ENCODE assay signal across 1 cellular context in genomic region chr12:115433014-115433634, GRCh38.
TF ChIP-seq lines count a peak whose summit lies in the region.

No MANE protein-coding gene starts in this region.

TF ChIP-seq in HepG2, 621 proteins besides CTCF, POLR2A, EP300 and RAD21 (continued from another document and continues in another):
- TF ChIP-seq ZBTB26 (CRISPR knock-in tag; IDR thresholded peaks at IDR 0.05; ENCODE audit: borderline replicate concordance): no peak
- no peak for TF ChIP-seq TRIM24 (CRISPR knock-in tag; IDR thresholded peaks at IDR 0.05)
- TF ChIP-seq ZFP36L1 (CRISPR knock-in tag; IDR thresholded peaks at IDR 0.05): no peak
- TF ChIP-seq ATF3 (CRISPR knock-in tag; IDR thresholded peaks at IDR 0.05): peak; percentile 40; the same call in 1 of the 2 replicates
- 0 out of 2 replicates have a peak, but pooled peaks have one; percentile 15 for TF ChIP-seq KDM1A (CRISPR knock-in tag; IDR thresholded peaks at IDR 0.05)
- TF ChIP-seq ARID2 (CRISPR knock-in tag; IDR thresholded peaks at IDR 0.05; ENCODE audit: borderline replicate concordance): no peak
- TF ChIP-seq ZNF563 (CRISPR knock-in tag; IDR thresholded peaks at IDR 0.05): no peak
- peak; percentile 30; the same call in 1 of the 2 replicates for TF ChIP-seq AFF4 (CRISPR knock-in tag; IDR thresholded peaks at IDR 0.05)
- no peak for TF ChIP-seq ZBTB14 (CRISPR knock-in tag; IDR thresholded peaks at IDR 0.05)
- TF ChIP-seq ZBTB44 (CRISPR knock-in tag; IDR thresholded peaks at IDR 0.05): no peak
- peak; percentile 51; the same call in 1 of the 2 replicates for TF ChIP-seq HNF4G (IDR thresholded peaks at IDR 0.05; ENCODE audit: borderline replicate concordance, low read depth, low read length)
- TF ChIP-seq HNF4G (CRISPR knock-in tag; IDR thresholded peaks at IDR 0.05; ENCODE audit: borderline replicate concordance, low read depth): no peak; the same call in 1 of the 2 replicates
- no peak for TF ChIP-seq CC2D1A (CRISPR knock-in tag; IDR thresholded peaks at IDR 0.05)
- TF ChIP-seq DZIP1 (CRISPR knock-in tag; IDR thresholded peaks at IDR 0.05): no peak
- TF ChIP-seq GABPA (IDR thresholded peaks at IDR 0.05; ENCODE audit: low read depth, low read length): no peak
- peak; percentile 35; the same call in 1 of the 2 replicates for TF ChIP-seq GABPA (CRISPR knock-in tag; IDR thresholded peaks at IDR 0.05; ENCODE audit: low read depth)
- peak; percentile 68 for TF ChIP-seq ONECUT2 (CRISPR knock-in tag; IDR thresholded peaks at IDR 0.05)
- 0 out of 2 replicates have a peak, but pooled peaks have one; percentile 31 for TF ChIP-seq ZNF292 (CRISPR knock-in tag; IDR thresholded peaks at IDR 0.05; ENCODE audit: borderline replicate concordance, low read depth)
- TF ChIP-seq NFRKB (IDR thresholded peaks at IDR 0.05): no peak
- TF ChIP-seq MIER2 (CRISPR knock-in tag; IDR thresholded peaks at IDR 0.05): peak; percentile 40; the same call in 1 of the 2 replicates
- no peak for TF ChIP-seq ZNF510 (CRISPR knock-in tag; IDR thresholded peaks at IDR 0.05; ENCODE audit: low read depth)
- peak; percentile 98 for TF ChIP-seq ISL2 (CRISPR knock-in tag; IDR thresholded peaks at IDR 0.05)
- TF ChIP-seq KAT8 (CRISPR knock-in tag; IDR thresholded peaks at IDR 0.05): peak; percentile 61; the same call in 1 of the 2 replicates
- TF ChIP-seq LCORL (IDR thresholded peaks at IDR 0.05): no peak
- TF ChIP-seq LCORL (CRISPR knock-in tag; IDR thresholded peaks at IDR 0.05): 0 out of 2 replicates have a peak, but pooled peaks have one; percentile 41
- TF ChIP-seq RNF2 (conservative IDR thresholded peaks at IDR 0.05; ENCODE audit: low read depth): no peak
- TF ChIP-seq ZC3H13 (CRISPR knock-in tag; IDR thresholded peaks at IDR 0.05): no peak
- TF ChIP-seq ZNF205 (CRISPR knock-in tag; IDR thresholded peaks at IDR 0.05): 0 out of 2 replicates have a peak, but pooled peaks have one; percentile 44
- 0 out of 2 replicates have a peak, but pooled peaks have one; percentile 32 for TF ChIP-seq ZNF615 (CRISPR knock-in tag; IDR thresholded peaks at IDR 0.05; ENCODE audit: borderline replicate concordance)
- no peak for TF ChIP-seq ZSCAN21 (CRISPR knock-in tag; IDR thresholded peaks at IDR 0.05; ENCODE audit: borderline replicate concordance)
- TF ChIP-seq ZNF282 (IDR thresholded peaks at IDR 0.05; ENCODE audit: partially characterized antibody): no peak
- TF ChIP-seq POLR2AphosphoS5 (IDR thresholded peaks at IDR 0.05; ENCODE audit: low read depth, low read length): no peak
- TF ChIP-seq POLR2AphosphoS2 (IDR thresholded peaks at IDR 0.05; ENCODE audit: low read depth, low read length): no peak
- TF ChIP-seq ZNF790 (CRISPR knock-in tag; IDR thresholded peaks at IDR 0.05; ENCODE audit: borderline replicate concordance): no peak
- no peak for TF ChIP-seq ESRRA (CRISPR knock-in tag; IDR thresholded peaks at IDR 0.05; ENCODE audit: low read depth)
- no peak for TF ChIP-seq ZBTB37 (CRISPR knock-in tag; IDR thresholded peaks at IDR 0.05)
- TF ChIP-seq ZNF773 (CRISPR knock-in tag; IDR thresholded peaks at IDR 0.05; ENCODE audit: borderline replicate concordance): no peak
- TF ChIP-seq PAWR (CRISPR knock-in tag; IDR thresholded peaks at IDR 0.05; ENCODE audit: borderline replicate concordance): no peak
- peak; percentile 65; the same call in 1 of the 2 replicates for TF ChIP-seq EHMT2 (IDR thresholded peaks at IDR 0.05; ENCODE audit: borderline replicate concordance, low read depth, low read length)
- no peak for TF ChIP-seq TOPORS (CRISPR knock-in tag; IDR thresholded peaks at IDR 0.05)
- TF ChIP-seq ZNF7 (CRISPR knock-in tag; IDR thresholded peaks at IDR 0.05): no peak
- TF ChIP-seq TERF1 (CRISPR knock-in tag; IDR thresholded peaks at IDR 0.05): no peak
- no peak for TF ChIP-seq ZNF414 (CRISPR knock-in tag; IDR thresholded peaks at IDR 0.05)
- TF ChIP-seq KLF12 (CRISPR knock-in tag; IDR thresholded peaks at IDR 0.05; ENCODE audit: borderline replicate concordance): 0 out of 2 replicates have a peak, but pooled peaks have one; percentile 36
- TF ChIP-seq ZMAT3 (CRISPR knock-in tag; conservative IDR thresholded peaks at IDR 0.05): no peak
- TF ChIP-seq ZNF816 (CRISPR knock-in tag; IDR thresholded peaks at IDR 0.05; ENCODE audit: borderline replicate concordance): no peak
- no peak for TF ChIP-seq ZNF382 (CRISPR knock-in tag; IDR thresholded peaks at IDR 0.05; ENCODE audit: borderline replicate concordance)
- TF ChIP-seq ZNF574 (CRISPR knock-in tag; IDR thresholded peaks at IDR 0.05): peak; percentile 41
- no peak for TF ChIP-seq ZNF747 (CRISPR knock-in tag; IDR thresholded peaks at IDR 0.05; ENCODE audit: borderline replicate concordance)
- TF ChIP-seq ZNF225 (CRISPR knock-in tag; IDR thresholded peaks at IDR 0.05): no peak
- peak; percentile 95 for TF ChIP-seq GATAD2A (CRISPR knock-in tag; IDR thresholded peaks at IDR 0.05)
